ENCODE assay signal across 23 cellular contexts in genomic region chr10:95335933-95336699, GRCh38. TPM values are rescaled to one million over a fixed set of nuclear protein-coding genes. Genes with fewer than 3 reads are reported as not detected.
DNase-seq lines count a peak whose midpoint lies in the region; ATAC-seq and TF ChIP-seq lines count a peak whose summit lies in the region.
"Had no signal": no experiment of that assay in that cellular context is flagged by ENCODE, and none has a peak within 500 bp of the region (broad histone marks: within the 10 kb centered on the region; RNA-seq: fewer than 3 reads in every experiment).

No MANE protein-coding gene starts in this region.

- TF ChIP-seq CTCF in progenitor cell of endocrine pancreas (IDR thresholded peaks at IDR 0.05; ENCODE audit: unreplicated experiment), result no peak
- TF ChIP-seq CTCF in upper lobe of right lung (IDR thresholded peaks at IDR 0.05), result no peak
- no peak for TF ChIP-seq CTCF in ovary (IDR thresholded peaks at IDR 0.05)
- TF ChIP-seq CTCF in hepatocyte (IDR thresholded peaks at IDR 0.05; ENCODE audit: poor library complexity), result no peak

- H3K36me3 ChIP-seq in upper lobe of right lung, result no peaks in the 10 kb centered on the region
- H3K36me3 ChIP-seq in ovary, result no peaks in the 10 kb centered on the region
- H3K36me3 ChIP-seq in hepatocyte (replicated peaks; ENCODE audit: insufficient read depth, low read depth), result no peaks in the 10 kb centered on the region
- H3K36me3 ChIP-seq: MG63, WERI-Rb-1 had no signal

- no peak overlapping the region for H3K4me3 Mint-ChIP-seq in progenitor cell of endocrine pancreas (ENCODE audit: low read depth)
- H3K4me3 Mint-ChIP-seq: CD4-positive, alpha-beta memory T cell; dendritic cell treated with granulocyte-macrophage colony-stimulating factor and Interleukin-4, amounts not matched to agents 40 ng/mL and 50 ng/mL, for 4 days had no signal

- H3K79me2 ChIP-seq in hepatocyte, result no peaks in the 10 kb centered on the region

- no peak overlapping the region for H2AFZ ChIP-seq in hepatocyte

- H3K9me2 ChIP-seq in hepatocyte (replicated peaks; ENCODE audit: insufficient read depth), result no peaks in the 10 kb centered on the region

- no peaks in the 10 kb centered on the region for H3K27me3 ChIP-seq in upper lobe of right lung
- H3K27me3 ChIP-seq in ovary, result no peaks in the 10 kb centered on the region
- H3K27me3 ChIP-seq in hepatocyte, result no peaks in the 10 kb centered on the region
- H3K27me3 ChIP-seq: MG63 had no signal

- H3K4me1 ChIP-seq in upper lobe of right lung, result peaks cover 10% of the 10 kb centered on the region
- no peaks in the 10 kb centered on the region for H3K4me1 ChIP-seq in ovary (ENCODE audit: insufficient read depth)
- H3K4me1 ChIP-seq in hepatocyte (ENCODE audit: insufficient read depth), result peaks cover 2% of the 10 kb centered on the region

- no peaks in the 10 kb centered on the region for H3K9me3 ChIP-seq in upper lobe of right lung
- no peaks in the 10 kb centered on the region for H3K9me3 ChIP-seq in ovary
- no peaks in the 10 kb centered on the region for H3K9me3 ChIP-seq in hepatocyte (ENCODE audit: low read depth)
- H3K9me3 ChIP-seq: MG63 had no signal

- H3K4me3 ChIP-seq in upper lobe of right lung, result no peak overlapping the region
- H3K4me3 ChIP-seq in ovary, result no peak overlapping the region
- no peak overlapping the region for H3K4me3 ChIP-seq in hepatocyte
- H3K4me3 ChIP-seq: MG63, SK-N-MC had no signal

- intact Hi-C loops in Right ventricle myocardium inferior (cut with DNase I), result loop anchor here (2.0 kb wide), 1 partner anchor 45 kb away; the partner anchor contains the start of gene PDLIM1
- intact Hi-C loops in cardiac septum (cut with DNase I), result no loop called here
- intact Hi-C loops in left ventricle myocardium superior (cut with micrococcal nuclease), result no loop called here
- intact Hi-C loops in upper lobe of right lung (cut with DNase I), result no loop called here
- intact Hi-C loops in ovary (cut with DNase I), result no loop called here

- no peaks in the 10 kb centered on the region for H3K27me3 Mint-ChIP-seq in progenitor cell of endocrine pancreas
- H3K27me3 Mint-ChIP-seq: CD4-positive, alpha-beta memory T cell; dendritic cell treated with granulocyte-macrophage colony-stimulating factor and Interleukin-4, amounts not matched to agents 40 ng/mL and 50 ng/mL, for 4 days had no signal

- peaks cover 6% of the 10 kb centered on the region for H3K4me1 Mint-ChIP-seq in progenitor cell of endocrine pancreas (ENCODE audit: low read depth)
- H3K4me1 Mint-ChIP-seq: CD4-positive, alpha-beta memory T cell had no signal

- 93 to 95% (median 94%) methylated on average over 19 of the region's 19 CpGs for WGBS in ovary, 3 donors
- WGBS in hepatocyte (ENCODE audit: low lambda C conversion rate, missing lambda C conversion rate), result 90% methylated on average over 19 of the region's 19 CpGs

- DNase-seq in Right ventricle myocardium inferior (ENCODE audit: missing footprints) (no peak), cardiac septum (ENCODE audit: low spot score) (no peak), left ventricle myocardium superior (no peak), progenitor cell of endocrine pancreas (ENCODE audit: low spot score, unreplicated experiment) (no peak), upper lobe of right lung (no peak), ovary (no peak), hepatocyte (ENCODE audit: low spot score) (no peak)
- DNase-seq: 8988T; activated CD4-positive, alpha-beta T cell treated with anti-CD3 and anti-CD28 coated beads, Interleukin-2, amount 50 U/mL, for 4 hours; activated CD8-positive, alpha-beta memory T cell treated with anti-CD3 and anti-CD28 coated beads, Interleukin-2, amount 50 U/mL, for 48 hours; activated effector memory CD4-positive, alpha-beta T cell treated with Interleukin-2 at 50 U/mL for 16 hours; CD4-positive, alpha-beta memory T cell; HCEC 1CT; MG63; NCI-H1417 treated with DMSO at 0.1 percent for 48 hours; NCI-H2171; NCI-H526; nucleus accumbens; T-helper 2 cell had no signal

- ATAC-seq in Right ventricle myocardium inferior, result peak; percentile 55
- peak; percentile 64 for ATAC-seq in left ventricle myocardium superior
- ATAC-seq in upper lobe of right lung, result peak; percentile 9
- no peak for ATAC-seq in GM21717 (IDR thresholded peaks at IDR 0.05; ENCODE audit: unreplicated experiment)

- no peak for TF ChIP-seq EP300 in ovary (IDR thresholded peaks at IDR 0.05)

- peak overlapping the region; percentile 45 for H3K27ac Mint-ChIP-seq in progenitor cell of endocrine pancreas
- H3K27ac Mint-ChIP-seq: CD4-positive, alpha-beta memory T cell; dendritic cell treated with granulocyte-macrophage colony-stimulating factor and Interleukin-4, amounts not matched to agents 40 ng/mL and 50 ng/mL, for 4 days had no signal

- H3K4me2 ChIP-seq in hepatocyte, result no peak overlapping the region

- peaks cover 6% of the 10 kb centered on the region for H3K36me3 Mint-ChIP-seq in progenitor cell of endocrine pancreas (ENCODE audit: insufficient read depth)
- H3K36me3 Mint-ChIP-seq: CD4-positive, alpha-beta memory T cell had no signal

- no peaks in the 10 kb centered on the region for H3K9me3 Mint-ChIP-seq in progenitor cell of endocrine pancreas (ENCODE audit: low read depth)
- H3K9me3 Mint-ChIP-seq: dendritic cell treated with granulocyte-macrophage colony-stimulating factor and Interleukin-4, amounts not matched to agents 40 ng/mL and 50 ng/mL, for 4 days had no signal

- TF ChIP-seq POLR2A in ovary (IDR thresholded peaks at IDR 0.05), result no peak

- no peaks in the 10 kb centered on the region for H4K20me1 ChIP-seq in hepatocyte (ENCODE audit: insufficient read depth, poor library complexity, severe bottlenecking)

- H3K27ac ChIP-seq in upper lobe of right lung (peak overlapping the region; percentile 76), ovary (no peak overlapping the region), hepatocyte (no peak overlapping the region)
- H3K27ac ChIP-seq: SK-N-MC, WERI-Rb-1 had no signal

RNA-seq across cellular contexts. Expression of gene PDLIM1, which starts 45.3 kb away (rescaled TPM):
- total RNA-seq in Right ventricle myocardium inferior (273 TPM), cardiac septum (334 TPM), left ventricle myocardium superior (231 TPM), progenitor cell of endocrine pancreas (113 and 118 TPM in 2 replicates), upper lobe of right lung (190 TPM), ovary (100 to 1,000 TPM in 1 of 7 donors, 10 to 100 TPM in 6; 13.9 to 102 (median 35.3) TPM), hepatocyte (58.2 and 61.0 TPM in 2 replicates)
- polyA plus RNA-seq in ovary (100 to 1,000 TPM in 1 of 2 donors, 10 to 100 TPM in 1; 29.7 to 138 TPM), hepatocyte (176 TPM in 2 replicates)
